ENCODE assay signal across 8 cellular contexts in the genomic region with DNA sequence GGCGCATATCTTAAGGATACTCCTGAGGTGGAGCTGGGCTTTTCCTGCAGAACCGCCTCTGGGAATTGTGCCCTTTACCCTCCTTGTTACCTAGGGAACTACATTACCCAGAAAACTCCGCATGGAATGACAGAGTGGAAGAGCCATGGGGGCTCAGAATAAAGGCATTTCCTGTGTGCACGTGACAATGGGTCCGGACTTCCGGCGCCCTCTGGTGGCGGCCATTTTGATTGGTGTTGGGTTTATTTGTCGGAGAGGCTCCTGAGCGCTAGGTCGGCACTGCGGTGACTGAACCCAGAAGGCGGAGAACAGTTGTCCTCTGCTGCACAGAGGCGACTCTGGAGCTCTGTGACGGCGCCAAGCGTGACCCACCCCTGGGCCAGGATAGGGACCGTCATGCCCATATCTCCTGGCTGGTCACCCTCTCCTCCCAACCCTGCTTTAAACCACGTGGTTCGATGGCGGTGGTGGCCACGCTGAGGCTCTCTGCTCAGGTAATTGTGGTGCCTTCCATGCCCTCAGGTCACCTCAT. TPM values are rescaled to one million over a fixed set of nuclear protein-coding genes. Genes with fewer than 3 reads are reported as not detected.
DNase-seq lines count a peak whose midpoint lies in the region; ATAC-seq and TF ChIP-seq lines count a peak whose summit lies in the region.

A gene (plus strand): TSS at position 229 of the 532 bp plus-strand sequence. CDS start 230 bp downstream, at position 459.

- 27% methylated on average over 22 of the region's 22 CpGs for WGBS in prostate gland

- H3K27ac ChIP-seq in RWPE2 (ENCODE audit: poor library complexity, severe bottlenecking): peak within 1 kb of the TSS; percentile 9
- H3K27ac ChIP-seq in brain microvascular endothelial cell: peak within 1 kb of the TSS; percentile 49
- peak within 1 kb of the TSS in 1 of 2 donors; percentile 68 for H3K27ac ChIP-seq in prostate gland

- H3K36me3 ChIP-seq in GM06990 (ENCODE audit: control insufficient read depth, insufficient read depth, low read length) (no peaks in the 10 kb centered on the region; the same call in none of the 2 replicates), RWPE2 (ENCODE audit: low read depth) (peaks cover 41% of the 10 kb centered on the region), brain microvascular endothelial cell (replicated peaks) (no peaks in the 10 kb centered on the region), prostate gland (no peaks in the 10 kb centered on the region)

- H3K9me3 ChIP-seq in RWPE2 (ENCODE audit: severe bottlenecking) (no peaks in the 10 kb centered on the region), prostate gland (no peaks in the 10 kb centered on the region)

- DNase-seq in GM06990 (ENCODE audit: extremely low read depth, insufficient read length) (peak; percentile 18), RWPE2 (ENCODE audit: low spot score) (no peak), brain microvascular endothelial cell (peak; percentile 78), iPS DF 4.7 (ENCODE audit: extremely low read depth, low spot score) (peak; percentile 96), prostate gland (ENCODE audit: low spot score) (peak; percentile 35), GM20000 (ENCODE audit: low spot score) (no peak), NCI-H2196 (lab: John Stamatoyannopoulos, UW; ENCODE audit: unreplicated experiment) (no peak)

- in situ Hi-C loops in brain microvascular endothelial cell (cut with HindIII; ENCODE audit: low pct_ligation_motif_present, low sequenced_read_pairs): no loop called here

- ATAC-seq in RWPE2 (ENCODE audit: low read depth) (peak; percentile 80), GM18517 (IDR thresholded peaks at IDR 0.05; ENCODE audit: unreplicated experiment) (no peak)

- intact Hi-C loops in prostate gland (cut with DNase I): no loop called here

- TF ChIP-seq CTCF in GM06990 (IDR thresholded peaks at IDR 0.05; ENCODE audit: insufficient read depth, low read length, poor library complexity, severe bottlenecking) (peak; percentile 38), RWPE2 (IDR thresholded peaks at IDR 0.05; ENCODE audit: poor library complexity, severe bottlenecking) (peak; percentile 25), brain microvascular endothelial cell (IDR thresholded peaks at IDR 0.05; ENCODE audit: low read depth, low read length, missing control alignments) (peak; percentile 54), prostate gland (IDR thresholded peaks at IDR 0.05) (peak in 3 of 4 experiments; percentile 32 to 51 (median 45)), GM20000 (IDR thresholded peaks at IDR 0.05; ENCODE audit: extremely low read depth, missing control alignments) (no peak)

- H3K4me1 ChIP-seq in RWPE2 (ENCODE audit: insufficient read depth, poor library complexity, severe bottlenecking) (peaks cover 3% of the 10 kb centered on the region), prostate gland (replicated peaks) (peaks cover 8% of the 10 kb centered on the region)

- no peak within 1 kb of the TSS for H3K4me3 ChIP-seq in GM06990 (replicated peaks; ENCODE audit: low read depth, low read length)
- peak within 1 kb of the TSS; percentile 33 for H3K4me3 ChIP-seq in RWPE2 (ENCODE audit: severe bottlenecking)
- peak within 1 kb of the TSS; percentile 68 for H3K4me3 ChIP-seq in brain microvascular endothelial cell (ENCODE audit: low read depth, low read length)
- peak within 1 kb of the TSS; percentile 12 to 26 for H3K4me3 ChIP-seq in prostate gland

- no peaks in the 10 kb centered on the region for H3K27me3 ChIP-seq in GM06990 (replicated peaks; ENCODE audit: control insufficient read depth, insufficient read depth, low read length)
- H3K27me3 ChIP-seq in RWPE2 (ENCODE audit: insufficient read depth, poor library complexity, severe bottlenecking): no peaks in the 10 kb centered on the region
- H3K27me3 ChIP-seq in brain microvascular endothelial cell (replicated peaks): no peaks in the 10 kb centered on the region
- no peaks in the 10 kb centered on the region for H3K27me3 ChIP-seq in prostate gland (replicated peaks; ENCODE audit: insufficient read depth)

- no peak for TF ChIP-seq POLR2A in prostate gland (IDR thresholded peaks at IDR 0.05)

RNA-seq across cellular contexts. Expression of the gene that starts here (rescaled TPM):
- total RNA-seq in prostate gland: 10 to 100 TPM; 21.1 to 23.5 TPM

Comparison
In these comparisons a context has a peak if more than half of its experiments do, and no peak if none do; other contexts are left out.
1. DNase-seq: peak in GM06990 (single experiment), brain microvascular endothelial cell (single experiment), iPS DF 4.7 (single experiment) and prostate gland (single experiment); none in RWPE2 (single experiment), GM20000 (single experiment) and NCI-H2196 (single experiment).